Comparison of ENCODE assay signal across 1 cellular context in the genomic region with DNA sequence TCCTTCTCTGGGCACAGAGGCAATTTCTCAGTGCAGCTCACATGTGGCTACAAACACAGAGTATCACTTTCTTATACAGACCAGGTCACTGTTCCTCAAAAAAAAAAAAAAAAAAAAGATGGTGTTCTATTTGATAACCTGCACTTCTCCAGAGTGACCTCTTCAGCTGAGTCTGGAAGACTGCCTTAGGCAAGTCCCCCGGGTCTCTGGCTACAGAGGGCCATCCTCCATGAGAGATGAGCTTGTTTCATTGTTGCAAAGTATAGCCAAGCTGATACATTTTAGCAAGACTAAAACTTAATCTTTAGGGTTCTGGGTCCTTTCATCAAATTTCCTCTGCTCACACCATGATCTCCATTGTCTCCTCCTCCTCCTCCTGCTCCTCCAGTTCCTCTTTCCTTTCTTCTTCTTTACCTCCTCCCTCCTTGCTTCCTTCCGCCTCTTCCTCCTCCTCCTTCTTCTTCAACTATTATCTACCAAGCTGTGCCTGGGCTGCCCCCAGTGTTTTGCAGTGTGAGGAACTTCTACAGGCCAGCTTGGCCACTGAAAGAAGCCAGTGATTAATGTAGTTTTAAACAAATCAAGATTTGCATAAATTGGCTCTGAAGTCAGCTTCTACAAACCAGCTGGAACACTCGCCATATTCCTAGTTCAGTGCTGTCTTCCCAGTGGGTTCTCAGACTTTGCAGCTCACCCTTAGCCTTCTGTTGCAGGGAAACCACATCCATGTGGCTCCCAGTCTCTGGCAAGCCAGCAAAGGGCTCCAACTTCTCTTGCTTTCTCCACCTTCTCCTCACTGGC.
TF ChIP-seq lines count a peak whose summit lies in the region.

No MANE protein-coding gene starts in this region.

TF ChIP-seq in K562, 482 proteins besides CTCF, POLR2A, EP300 and RAD21 (continued from another document and continues in another):
- TF ChIP-seq, protein P1, sequence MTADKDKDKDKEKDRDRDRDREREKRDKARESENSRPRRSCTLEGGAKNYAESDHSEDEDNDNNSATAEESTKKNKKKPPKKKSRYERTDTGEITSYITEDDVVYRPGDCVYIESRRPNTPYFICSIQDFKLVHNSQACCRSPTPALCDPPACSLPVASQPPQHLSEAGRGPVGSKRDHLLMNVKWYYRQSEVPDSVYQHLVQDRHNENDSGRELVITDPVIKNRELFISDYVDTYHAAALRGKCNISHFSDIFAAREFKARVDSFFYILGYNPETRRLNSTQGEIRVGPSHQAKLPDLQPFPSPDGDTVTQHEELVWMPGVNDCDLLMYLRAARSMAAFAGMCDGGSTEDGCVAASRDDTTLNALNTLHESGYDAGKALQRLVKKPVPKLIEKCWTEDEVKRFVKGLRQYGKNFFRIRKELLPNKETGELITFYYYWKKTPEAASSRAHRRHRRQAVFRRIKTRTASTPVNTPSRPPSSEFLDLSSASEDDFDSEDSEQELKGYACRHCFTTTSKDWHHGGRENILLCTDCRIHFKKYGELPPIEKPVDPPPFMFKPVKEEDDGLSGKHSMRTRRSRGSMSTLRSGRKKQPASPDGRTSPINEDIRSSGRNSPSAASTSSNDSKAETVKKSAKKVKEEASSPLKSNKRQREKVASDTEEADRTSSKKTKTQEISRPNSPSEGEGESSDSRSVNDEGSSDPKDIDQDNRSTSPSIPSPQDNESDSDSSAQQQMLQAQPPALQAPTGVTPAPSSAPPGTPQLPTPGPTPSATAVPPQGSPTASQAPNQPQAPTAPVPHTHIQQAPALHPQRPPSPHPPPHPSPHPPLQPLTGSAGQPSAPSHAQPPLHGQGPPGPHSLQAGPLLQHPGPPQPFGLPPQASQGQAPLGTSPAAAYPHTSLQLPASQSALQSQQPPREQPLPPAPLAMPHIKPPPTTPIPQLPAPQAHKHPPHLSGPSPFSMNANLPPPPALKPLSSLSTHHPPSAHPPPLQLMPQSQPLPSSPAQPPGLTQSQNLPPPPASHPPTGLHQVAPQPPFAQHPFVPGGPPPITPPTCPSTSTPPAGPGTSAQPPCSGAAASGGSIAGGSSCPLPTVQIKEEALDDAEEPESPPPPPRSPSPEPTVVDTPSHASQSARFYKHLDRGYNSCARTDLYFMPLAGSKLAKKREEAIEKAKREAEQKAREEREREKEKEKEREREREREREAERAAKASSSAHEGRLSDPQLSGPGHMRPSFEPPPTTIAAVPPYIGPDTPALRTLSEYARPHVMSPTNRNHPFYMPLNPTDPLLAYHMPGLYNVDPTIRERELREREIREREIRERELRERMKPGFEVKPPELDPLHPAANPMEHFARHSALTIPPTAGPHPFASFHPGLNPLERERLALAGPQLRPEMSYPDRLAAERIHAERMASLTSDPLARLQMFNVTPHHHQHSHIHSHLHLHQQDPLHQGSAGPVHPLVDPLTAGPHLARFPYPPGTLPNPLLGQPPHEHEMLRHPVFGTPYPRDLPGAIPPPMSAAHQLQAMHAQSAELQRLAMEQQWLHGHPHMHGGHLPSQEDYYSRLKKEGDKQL (CRISPR knock-in tag; IDR thresholded peaks at IDR 0.05; ENCODE audit: borderline replicate concordance) = 0 out of 2 replicates have a peak, but pooled peaks have one; percentile 58
- TF ChIP-seq NCOA4 (IDR thresholded peaks at IDR 0.05; ENCODE audit: partially characterized antibody) (no peak), KAT7 (CRISPR knock-in tag; IDR thresholded peaks at IDR 0.05; ENCODE audit: borderline replicate concordance) (no peak), IRF2 (CRISPR knock-in tag; IDR thresholded peaks at IDR 0.05) (no peak), KLF10 (CRISPR knock-in tag; IDR thresholded peaks at IDR 0.05) (no peak), SMAD1 (IDR thresholded peaks at IDR 0.05; ENCODE audit: low read depth, low read length, partially characterized antibody) (no peak), CSDE1 (IDR thresholded peaks at IDR 0.05) (no peak), ZNF274 (IDR thresholded peaks at IDR 0.05; ENCODE audit: borderline replicate concordance, low read depth, low read length) (no peak), ARHGAP35 (IDR thresholded peaks at IDR 0.05; ENCODE audit: partially characterized antibody) (no peak), ZNF41 (CRISPR knock-in tag; conservative IDR thresholded peaks at IDR 0.05) (no peak), OTX1 (CRISPR knock-in tag; IDR thresholded peaks at IDR 0.05) (0 out of 2 replicates have a peak, but pooled peaks have one; percentile 52), ZKSCAN3 (CRISPR knock-in tag; IDR thresholded peaks at IDR 0.05) (no peak), HNRNPH1 (optimal IDR thresholded peaks at IDR 0.05; ENCODE audit: low read depth, low read length) (no peak), RFX1 (IDR thresholded peaks at IDR 0.05) (no peak), HNRNPK (IDR thresholded peaks at IDR 0.05; ENCODE audit: low read depth, low read length, poor library complexity, severe bottlenecking) (no peak), ELF2 (CRISPR knock-in tag; IDR thresholded peaks at IDR 0.05) (no peak), BDP1 (IDR thresholded peaks at IDR 0.05; ENCODE audit: insufficient read depth, insufficient read length) (no peak), PCBP1 (IDR thresholded peaks at IDR 0.05; ENCODE audit: low read depth, low read length, poor library complexity, severe bottlenecking) (no peak), BCOR (IDR thresholded peaks at IDR 0.05) (no peak), ZFPM2 (CRISPR knock-in tag; IDR thresholded peaks at IDR 0.05) (no peak), ZNF76 (CRISPR knock-in tag; IDR thresholded peaks at IDR 0.05; ENCODE audit: borderline replicate concordance) (0 out of 2 replicates have a peak, but pooled peaks have one; percentile 31), GABPB1 (CRISPR knock-in tag; IDR thresholded peaks at IDR 0.05) (no peak), ZNF175 (CRISPR knock-in tag; IDR thresholded peaks at IDR 0.05; ENCODE audit: low read depth) (0 out of 2 replicates have a peak, but pooled peaks have one; percentile 61)
- TF ChIP-seq, protein P2, sequence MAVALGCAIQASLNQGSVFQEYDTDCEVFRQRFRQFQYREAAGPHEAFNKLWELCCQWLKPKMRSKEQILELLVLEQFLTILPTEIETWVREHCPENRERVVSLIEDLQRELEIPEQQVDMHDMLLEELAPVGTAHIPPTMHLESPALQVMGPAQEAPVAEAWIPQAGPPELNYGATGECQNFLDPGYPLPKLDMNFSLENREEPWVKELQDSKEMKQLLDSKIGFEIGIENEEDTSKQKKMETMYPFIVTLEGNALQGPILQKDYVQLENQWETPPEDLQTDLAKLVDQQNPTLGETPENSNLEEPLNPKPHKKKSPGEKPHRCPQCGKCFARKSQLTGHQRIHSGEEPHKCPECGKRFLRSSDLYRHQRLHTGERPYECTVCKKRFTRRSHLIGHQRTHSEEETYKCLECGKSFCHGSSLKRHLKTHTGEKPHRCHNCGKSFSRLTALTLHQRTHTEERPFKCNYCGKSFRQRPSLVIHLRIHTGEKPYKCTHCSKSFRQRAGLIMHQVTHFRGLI (CRISPR knock-in tag; IDR thresholded peaks at IDR 0.05) = peak; percentile 5; the same call in 1 of the 2 replicates
- TF ChIP-seq, protein P3, sequence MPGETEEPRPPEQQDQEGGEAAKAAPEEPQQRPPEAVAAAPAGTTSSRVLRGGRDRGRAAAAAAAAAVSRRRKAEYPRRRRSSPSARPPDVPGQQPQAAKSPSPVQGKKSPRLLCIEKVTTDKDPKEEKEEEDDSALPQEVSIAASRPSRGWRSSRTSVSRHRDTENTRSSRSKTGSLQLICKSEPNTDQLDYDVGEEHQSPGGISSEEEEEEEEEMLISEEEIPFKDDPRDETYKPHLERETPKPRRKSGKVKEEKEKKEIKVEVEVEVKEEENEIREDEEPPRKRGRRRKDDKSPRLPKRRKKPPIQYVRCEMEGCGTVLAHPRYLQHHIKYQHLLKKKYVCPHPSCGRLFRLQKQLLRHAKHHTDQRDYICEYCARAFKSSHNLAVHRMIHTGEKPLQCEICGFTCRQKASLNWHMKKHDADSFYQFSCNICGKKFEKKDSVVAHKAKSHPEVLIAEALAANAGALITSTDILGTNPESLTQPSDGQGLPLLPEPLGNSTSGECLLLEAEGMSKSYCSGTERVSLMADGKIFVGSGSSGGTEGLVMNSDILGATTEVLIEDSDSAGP (CRISPR knock-in tag; IDR thresholded peaks at IDR 0.05) = no peak
- TF ChIP-seq, protein P4, sequence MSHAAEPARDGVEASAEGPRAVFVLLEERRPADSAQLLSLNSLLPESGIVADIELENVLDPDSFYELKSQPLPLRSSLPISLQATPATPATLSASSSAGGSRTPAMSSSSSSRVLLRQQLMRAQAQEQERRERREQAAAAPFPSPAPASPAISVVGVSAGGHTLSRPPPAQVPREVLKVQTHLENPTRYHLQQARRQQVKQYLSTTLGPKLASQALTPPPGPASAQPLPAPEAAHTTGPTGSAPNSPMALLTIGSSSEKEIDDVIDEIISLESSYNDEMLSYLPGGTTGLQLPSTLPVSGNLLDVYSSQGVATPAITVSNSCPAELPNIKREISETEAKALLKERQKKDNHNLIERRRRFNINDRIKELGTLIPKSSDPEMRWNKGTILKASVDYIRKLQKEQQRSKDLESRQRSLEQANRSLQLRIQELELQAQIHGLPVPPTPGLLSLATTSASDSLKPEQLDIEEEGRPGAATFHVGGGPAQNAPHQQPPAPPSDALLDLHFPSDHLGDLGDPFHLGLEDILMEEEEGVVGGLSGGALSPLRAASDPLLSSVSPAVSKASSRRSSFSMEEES (CRISPR knock-in tag; IDR thresholded peaks at IDR 0.05) = no peak
- TF ChIP-seq, protein P5, sequence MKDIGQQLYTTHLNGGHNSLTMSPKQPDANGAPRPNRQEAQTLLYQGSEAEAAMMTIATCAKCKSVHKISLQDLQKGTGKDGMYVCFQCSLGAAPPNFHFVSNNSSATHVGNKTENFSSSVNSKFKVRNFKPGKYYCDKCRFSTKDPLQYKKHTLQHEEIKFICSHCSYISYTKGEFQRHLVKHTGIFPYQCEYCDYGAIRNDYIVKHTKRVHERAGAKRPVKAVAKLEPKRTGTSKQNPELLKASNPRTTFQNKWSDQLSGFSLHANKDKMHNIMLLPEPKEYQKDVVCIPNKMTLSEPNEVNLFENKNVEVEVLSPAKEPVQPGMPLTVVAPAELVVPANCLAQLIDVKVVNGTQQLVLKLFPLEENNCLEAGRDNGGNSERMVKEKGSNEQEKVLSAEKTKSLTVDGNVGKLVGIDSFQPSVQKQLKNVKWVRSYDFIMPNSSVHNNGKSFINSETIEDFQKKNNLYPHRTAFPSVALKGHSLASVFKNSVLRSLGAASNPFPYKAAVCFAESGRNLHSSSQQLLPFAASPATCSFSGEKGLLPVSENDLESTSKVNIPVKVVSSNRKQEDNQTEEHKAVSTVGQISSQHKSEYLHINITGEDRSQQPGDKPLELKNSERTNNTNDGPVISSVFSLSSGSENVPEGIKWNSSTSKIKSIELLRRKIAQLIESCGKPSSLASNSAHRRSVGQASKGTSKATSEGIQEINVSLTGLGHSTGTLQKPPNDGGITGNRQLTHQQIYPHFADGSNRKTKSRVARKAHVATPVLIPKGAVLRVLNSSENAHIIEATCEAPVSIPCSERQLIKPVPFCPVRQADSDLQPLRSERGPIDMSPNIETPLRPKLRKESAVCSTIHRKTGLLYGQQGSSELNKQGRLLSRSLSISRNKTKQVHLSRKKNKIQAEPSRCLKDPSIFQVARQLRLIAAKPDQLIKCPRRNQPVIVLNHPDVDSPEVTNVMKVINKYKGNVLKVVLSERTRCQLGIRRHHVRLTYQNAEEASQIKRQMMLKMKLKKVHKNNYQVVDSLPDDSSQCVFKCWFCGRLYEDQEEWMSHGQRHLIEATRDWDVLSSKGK (CRISPR knock-in tag; IDR thresholded peaks at IDR 0.05) = no peak
- TF ChIP-seq, protein P6, sequence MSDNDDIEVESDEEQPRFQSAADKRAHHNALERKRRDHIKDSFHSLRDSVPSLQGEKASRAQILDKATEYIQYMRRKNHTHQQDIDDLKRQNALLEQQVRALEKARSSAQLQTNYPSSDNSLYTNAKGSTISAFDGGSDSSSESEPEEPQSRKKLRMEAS (CRISPR knock-in tag; IDR thresholded peaks at IDR 0.05) = no peak
- TF ChIP-seq, protein P7, sequence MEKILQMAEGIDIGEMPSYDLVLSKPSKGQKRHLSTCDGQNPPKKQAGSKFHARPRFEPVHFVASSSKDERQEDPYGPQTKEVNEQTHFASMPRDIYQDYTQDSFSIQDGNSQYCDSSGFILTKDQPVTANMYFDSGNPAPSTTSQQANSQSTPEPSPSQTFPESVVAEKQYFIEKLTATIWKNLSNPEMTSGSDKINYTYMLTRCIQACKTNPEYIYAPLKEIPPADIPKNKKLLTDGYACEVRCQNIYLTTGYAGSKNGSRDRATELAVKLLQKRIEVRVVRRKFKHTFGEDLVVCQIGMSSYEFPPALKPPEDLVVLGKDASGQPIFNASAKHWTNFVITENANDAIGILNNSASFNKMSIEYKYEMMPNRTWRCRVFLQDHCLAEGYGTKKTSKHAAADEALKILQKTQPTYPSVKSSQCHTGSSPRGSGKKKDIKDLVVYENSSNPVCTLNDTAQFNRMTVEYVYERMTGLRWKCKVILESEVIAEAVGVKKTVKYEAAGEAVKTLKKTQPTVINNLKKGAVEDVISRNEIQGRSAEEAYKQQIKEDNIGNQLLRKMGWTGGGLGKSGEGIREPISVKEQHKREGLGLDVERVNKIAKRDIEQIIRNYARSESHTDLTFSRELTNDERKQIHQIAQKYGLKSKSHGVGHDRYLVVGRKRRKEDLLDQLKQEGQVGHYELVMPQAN (IDR thresholded peaks at IDR 0.05; ENCODE audit: borderline replicate concordance) = peak; percentile 23; the same call in 1 of the 2 replicates
- TF ChIP-seq, protein P8, sequence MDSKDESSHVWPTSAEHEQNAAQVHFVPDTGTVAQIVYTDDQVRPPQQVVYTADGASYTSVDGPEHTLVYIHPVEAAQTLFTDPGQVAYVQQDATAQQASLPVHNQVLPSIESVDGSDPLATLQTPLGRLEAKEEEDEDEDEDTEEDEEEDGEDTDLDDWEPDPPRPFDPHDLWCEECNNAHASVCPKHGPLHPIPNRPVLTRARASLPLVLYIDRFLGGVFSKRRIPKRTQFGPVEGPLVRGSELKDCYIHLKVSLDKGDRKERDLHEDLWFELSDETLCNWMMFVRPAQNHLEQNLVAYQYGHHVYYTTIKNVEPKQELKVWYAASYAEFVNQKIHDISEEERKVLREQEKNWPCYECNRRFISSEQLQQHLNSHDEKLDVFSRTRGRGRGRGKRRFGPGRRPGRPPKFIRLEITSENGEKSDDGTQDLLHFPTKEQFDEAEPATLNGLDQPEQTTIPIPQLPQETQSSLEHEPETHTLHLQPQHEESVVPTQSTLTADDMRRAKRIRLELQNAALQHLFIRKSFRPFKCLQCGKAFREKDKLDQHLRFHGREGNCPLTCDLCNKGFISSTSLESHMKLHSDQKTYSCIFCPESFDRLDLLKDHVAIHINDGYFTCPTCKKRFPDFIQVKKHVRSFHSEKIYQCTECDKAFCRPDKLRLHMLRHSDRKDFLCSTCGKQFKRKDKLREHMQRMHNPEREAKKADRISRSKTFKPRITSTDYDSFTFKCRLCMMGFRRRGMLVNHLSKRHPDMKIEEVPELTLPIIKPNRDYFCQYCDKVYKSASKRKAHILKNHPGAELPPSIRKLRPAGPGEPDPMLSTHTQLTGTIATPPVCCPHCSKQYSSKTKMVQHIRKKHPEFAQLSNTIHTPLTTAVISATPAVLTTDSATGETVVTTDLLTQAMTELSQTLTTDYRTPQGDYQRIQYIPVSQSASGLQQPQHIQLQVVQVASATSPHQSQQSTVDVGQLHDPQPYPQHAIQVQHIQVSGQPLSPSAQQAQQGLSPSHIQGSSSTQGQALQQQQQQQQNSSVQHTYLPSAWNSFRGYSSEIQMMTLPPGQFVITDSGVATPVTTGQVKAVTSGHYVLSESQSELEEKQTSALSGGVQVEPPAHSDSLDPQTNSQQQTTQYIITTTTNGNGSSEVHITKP (IDR thresholded peaks at IDR 0.05; ENCODE audit: partially characterized antibody) = no peak
- TF ChIP-seq, protein P9, sequence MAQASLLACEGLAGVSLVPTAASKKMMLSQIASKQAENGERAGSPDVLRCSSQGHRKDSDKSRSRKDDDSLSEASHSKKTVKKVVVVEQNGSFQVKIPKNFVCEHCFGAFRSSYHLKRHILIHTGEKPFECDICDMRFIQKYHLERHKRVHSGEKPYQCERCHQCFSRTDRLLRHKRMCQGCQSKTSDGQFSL (CRISPR knock-in tag; IDR thresholded peaks at IDR 0.05) = no peak
- TF ChIP-seq, protein P9 (tag; IDR thresholded peaks at IDR 0.05) = 0 out of 4 replicates have a peak, but pooled peaks of 1 of the 2 experiments have one; percentile 10
